Comparison of ENCODE assay signal across 1 cellular context in genomic region chr3:13211605-13212210, GRCh38.
TF ChIP-seq lines count a peak whose summit lies in the region.

No MANE protein-coding gene starts in this region.

TF ChIP-seq in WTC11, 78 proteins besides CTCF, POLR2A, EP300 and RAD21 (continued from another document):
- TF ChIP-seq PRDM15 (CRISPR knock-in tag; IDR thresholded peaks at IDR 0.05): no peak
- no peak for TF ChIP-seq SOX15 (CRISPR knock-in tag; IDR thresholded peaks at IDR 0.05)
- TF ChIP-seq NFATC4 (CRISPR knock-in tag; IDR thresholded peaks at IDR 0.05): no peak
- no peak for TF ChIP-seq ZNF425 (CRISPR knock-in tag; conservative IDR thresholded peaks at IDR 0.05)
